In the genomic region with DNA sequence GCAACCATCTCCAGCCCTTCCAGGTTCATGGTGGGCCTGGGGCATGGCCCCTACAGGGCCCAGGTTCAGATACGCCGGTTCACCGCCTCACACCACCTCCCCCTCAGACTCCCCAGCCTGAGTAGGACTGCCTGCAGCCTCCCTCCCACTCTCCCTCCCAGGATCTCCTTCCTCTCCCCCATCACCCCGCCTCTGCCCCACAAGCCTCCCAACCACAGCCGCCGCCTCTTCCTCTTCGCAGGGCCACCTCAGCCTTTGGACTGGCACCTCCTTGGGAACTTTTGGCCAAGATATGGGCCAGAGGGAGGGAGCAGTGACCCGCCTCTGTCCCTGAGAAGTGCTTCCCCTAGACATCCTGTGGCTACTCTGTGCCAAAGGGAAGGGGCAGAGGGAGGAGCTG, we compare ENCODE assay signal across 1 cellular context.
TF ChIP-seq lines count a peak whose summit lies in the region.

No MANE protein-coding gene starts in this region.

TF ChIP-seq in K562, 482 proteins besides CTCF, POLR2A, EP300 and RAD21:
- TF ChIP-seq, protein P1, sequence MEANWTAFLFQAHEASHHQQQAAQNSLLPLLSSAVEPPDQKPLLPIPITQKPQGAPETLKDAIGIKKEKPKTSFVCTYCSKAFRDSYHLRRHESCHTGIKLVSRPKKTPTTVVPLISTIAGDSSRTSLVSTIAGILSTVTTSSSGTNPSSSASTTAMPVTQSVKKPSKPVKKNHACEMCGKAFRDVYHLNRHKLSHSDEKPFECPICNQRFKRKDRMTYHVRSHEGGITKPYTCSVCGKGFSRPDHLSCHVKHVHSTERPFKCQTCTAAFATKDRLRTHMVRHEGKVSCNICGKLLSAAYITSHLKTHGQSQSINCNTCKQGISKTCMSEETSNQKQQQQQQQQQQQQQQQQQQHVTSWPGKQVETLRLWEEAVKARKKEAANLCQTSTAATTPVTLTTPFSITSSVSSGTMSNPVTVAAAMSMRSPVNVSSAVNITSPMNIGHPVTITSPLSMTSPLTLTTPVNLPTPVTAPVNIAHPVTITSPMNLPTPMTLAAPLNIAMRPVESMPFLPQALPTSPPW (CRISPR knock-in tag; IDR thresholded peaks at IDR 0.05) = peak; percentile 56; the same call in 1 of the 2 replicates
- TF ChIP-seq, protein P2, sequence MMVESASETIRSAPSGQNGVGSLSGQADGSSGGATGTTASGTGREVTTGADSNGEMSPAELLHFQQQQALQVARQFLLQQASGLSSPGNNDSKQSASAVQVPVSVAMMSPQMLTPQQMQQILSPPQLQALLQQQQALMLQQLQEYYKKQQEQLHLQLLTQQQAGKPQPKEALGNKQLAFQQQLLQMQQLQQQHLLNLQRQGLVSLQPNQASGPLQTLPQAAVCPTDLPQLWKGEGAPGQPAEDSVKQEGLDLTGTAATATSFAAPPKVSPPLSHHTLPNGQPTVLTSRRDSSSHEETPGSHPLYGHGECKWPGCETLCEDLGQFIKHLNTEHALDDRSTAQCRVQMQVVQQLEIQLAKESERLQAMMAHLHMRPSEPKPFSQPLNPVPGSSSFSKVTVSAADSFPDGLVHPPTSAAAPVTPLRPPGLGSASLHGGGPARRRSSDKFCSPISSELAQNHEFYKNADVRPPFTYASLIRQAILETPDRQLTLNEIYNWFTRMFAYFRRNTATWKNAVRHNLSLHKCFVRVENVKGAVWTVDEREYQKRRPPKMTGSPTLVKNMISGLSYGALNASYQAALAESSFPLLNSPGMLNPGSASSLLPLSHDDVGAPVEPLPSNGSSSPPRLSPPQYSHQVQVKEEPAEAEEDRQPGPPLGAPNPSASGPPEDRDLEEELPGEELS (CRISPR knock-in tag; IDR thresholded peaks at IDR 0.05; ENCODE audit: borderline replicate concordance) = no peak
